Comparison of ENCODE assay signal across 25 cellular contexts in genomic region chr17:30238003-30238344, GRCh38. TPM values are rescaled to one million over a fixed set of nuclear protein-coding genes. Genes with fewer than 3 reads are reported as not detected.
DNase-seq lines count a peak whose midpoint lies in the region; ATAC-seq, FAIRE-seq and TF ChIP-seq lines count a peak whose summit lies in the region.
"Had no signal": no experiment of that assay in that cellular context is flagged by ENCODE, and none has a peak within 500 bp of the region (broad histone marks: within the 10 kb centered on the region; RNA-seq: fewer than 3 reads in every experiment).

No MANE protein-coding gene starts in this region.

- H3K9ac ChIP-seq in H1 (replicated peaks in 1 of 4; ENCODE audit: extremely low read depth in 1 of 4, low read depth in 3 of 4, low read length in 3 of 4), result no peak overlapping the region

- intact Hi-C loops in lower lobe of right lung (cut with DNase I), result no loop called here

- no peak overlapping the region for H2AFZ ChIP-seq in H1 (ENCODE audit: low read length)
- H2AFZ ChIP-seq: PC-9 had no signal

- H2BK120ac ChIP-seq in H1 (replicated peaks; ENCODE audit: low read depth, low read length), result no peak overlapping the region

- no peak overlapping the region for H2BK20ac ChIP-seq in H1 (ENCODE audit: low read length)

- H3K9me3 ChIP-seq in HEK293 (ENCODE audit: control insufficient read depth, insufficient read depth, low read depth, low read length) (no peaks in the 10 kb centered on the region), H1 (ENCODE audit: insufficient read depth in 2 of 2, low read depth in 1 of 2, low read length in 1 of 2) (peaks cover 5 to 8% of the 10 kb centered on the region in 2 experiments; a peak in 2 of 4 replicates), lower lobe of right lung (no peaks in the 10 kb centered on the region), thoracic aorta (no peaks in the 10 kb centered on the region)
- H3K9me3 ChIP-seq: ovary, right atrium auricular region had no signal

- H3K27ac ChIP-seq in HEK293 (ENCODE audit: extremely low read depth, low read depth, low read length) (no peak overlapping the region), H1 (ENCODE audit: low read depth, low read length) (no peak overlapping the region), lower lobe of right lung (peak overlapping the region; percentile 71), thoracic aorta (no peak overlapping the region)
- H3K27ac ChIP-seq: HL-60, ovary, PC-9, right atrium auricular region had no signal

- no peaks in the 10 kb centered on the region for H3K79me1 ChIP-seq in H1 (ENCODE audit: low read depth, low read length)

- WGBS in H1 (ENCODE audit: extremely low coverage in 1 of 2, insufficient coverage in 1 of 2, insufficient read length in 1 of 2, insufficient replicate concordance in 2 of 2, low coverage in 1 of 2, low lambda C conversion rate in 2 of 2, missing lambda C conversion rate in 1 of 2), 2 experiments, result 18% methylated on average over 5 of the region's 7 CpGs; no CpG with 5 or more reads in 1 of the 2 experiments

- H4K5ac ChIP-seq in H1 (ENCODE audit: insufficient read length, low read depth, low read length), result no peak overlapping the region

- no peak overlapping the region for H3K56ac ChIP-seq in H1 (replicated peaks; ENCODE audit: insufficient read length, low read depth, low read length)

- no peaks in the 10 kb centered on the region for H3K36me3 ChIP-seq in HEK293 (ENCODE audit: control insufficient read depth in 2 of 2, insufficient read depth in 1 of 2, low read length in 2 of 2)
- peaks cover 0 to 7% (median 0%) of the 10 kb centered on the region in 4 experiments; a peak in 1 of 8 replicates for H3K36me3 ChIP-seq in H1 (ENCODE audit: control insufficient read depth in 2 of 4, insufficient read depth in 4 of 4, low read length in 3 of 4)
- no peaks in the 10 kb centered on the region for H3K36me3 ChIP-seq in lower lobe of right lung
- H3K36me3 ChIP-seq in thoracic aorta, result no peaks in the 10 kb centered on the region
- H3K36me3 ChIP-seq: ovary, right atrium auricular region had no signal

- H4K20me1 ChIP-seq in H1 (replicated peaks in 1 of 2; ENCODE audit: control insufficient read depth in 1 of 2, insufficient read depth in 2 of 2, low read length in 2 of 2), result no peaks in the 10 kb centered on the region

- peaks cover 17% of the 10 kb centered on the region; the same call in 1 of the 2 replicates for H3K23me2 ChIP-seq in H1 (ENCODE audit: low read depth, low read length)

- H3K4me3 ChIP-seq in HEK293 (ENCODE audit: low read depth, low read length) (no peak overlapping the region), H1 (ENCODE audit: extremely low read depth in 1 of 4, insufficient read depth in 2 of 4, low read depth in 3 of 4, low read length in 4 of 4) (peak overlapping the region; percentile 10 to 59 (median 48); a peak in 7 of 8 replicates), lower lobe of right lung (peak overlapping the region; percentile 47), thoracic aorta (peak overlapping the region; percentile 31)
- H3K4me3 ChIP-seq: GM12878, ovary, PC-9, right atrium auricular region had no signal

- H3K4ac ChIP-seq in H1 (replicated peaks; ENCODE audit: insufficient read length, low read depth, low read length), result no peak overlapping the region

- no peak overlapping the region; the same call in 1 of the 2 replicates for H4K8ac ChIP-seq in H1 (ENCODE audit: extremely low read depth, insufficient read depth, low read length)

- POLR2A ChIA-PET in HEK293 (lab: Yijun Ruan, JAX) (no interaction called here), H1 (lab: Charles Lee; ENCODE audit: partially characterized antibody) (interaction anchor here (0.5 to 2.3 kb wide), 6 partner anchors 10 to 133 kb away, joined by 3 to 9 read pairs (median 3); partner anchors contain the start of gene BLMH)

- TF ChIP-seq RAD21 in H1 (IDR thresholded peaks at IDR 0.05 in 1 of 2, conservative IDR thresholded peaks at IDR 0.05 in 1 of 2; ENCODE audit: low read depth in 2 of 2, low read length in 2 of 2), result no peak

- DNase-seq in H1 (ENCODE audit: low read depth in 1 of 2, low spot score in 2 of 2) (no peak), lower lobe of right lung (no peak), thoracic aorta (ENCODE audit: low spot score) (no peak), COLO668 (lab: John Stamatoyannopoulos, UW; ENCODE audit: unreplicated experiment) (no peak)
- no peak for DNase-seq in activated CD4-positive, CD25-positive, alpha-beta regulatory T cell (lab: John Stamatoyannopoulos, UW)
- DNase-seq: activated CD4-positive, alpha-beta T cell treated with anti-CD3 and anti-CD28 coated beads for 4 hours; activated gamma-delta T cell treated with Interleukin-2 at 50 U/mL for 16 hours; activated T-cell treated with anti-CD3 and anti-CD28 coated beads, Interleukin-2, amount 50 U/mL, for 24 hours; C1 segment of cervical spinal cord; dermis blood vessel endothelial cell; NCI-H187 treated with DMSO at 0.1 percent for 48 hours; NCI-H526; NK-92 treated with Interleukin-12 subunit alpha and Interleukin-12 subunit beta, amount 100 ng/mL, for 24 hours; ovary; PC-9; stimulated activated CD4-positive, alpha-beta T cell treated with anti-CD3 and anti-CD28 coated beads, Interleukin-12 subunit alpha, Interleukin-12 subunit beta, amount 100 ng/mL, for 4 hours; stimulated activated CD4-positive, alpha-beta T cell treated with anti-CD3 and anti-CD28 coated beads, Interleukin-4, amount 100 ng/mL, for 1 hour had no signal

- H2BK5ac ChIP-seq in H1 (ENCODE audit: low read depth, low read length), result no peak overlapping the region

- CTCF ChIA-PET in HEK293 (lab: Yijun Ruan, JAX), result no interaction called here
- CTCF ChIA-PET in H1 (lab: Charles Lee; ENCODE audit: partially characterized antibody), result interaction anchor here (1.2 to 5.0 kb wide), 6 partner anchors 18 to 134 kb away, joined by 4 to 36 read pairs (median 11); no protein-coding TSS in a partner anchor

- no peak for FAIRE-seq in H1 (lab: Jason Lieb, UNC)
- FAIRE-seq: GM12878, urothelium cell line had no signal

- peak overlapping the region; percentile 10; the same call in 1 of the 2 replicates for H2BK15ac ChIP-seq in H1 (ENCODE audit: low read length)

- peak overlapping the region; percentile 67 to 95 for H3K4me2 ChIP-seq in H1 (ENCODE audit: insufficient read depth in 1 of 2, low read depth in 2 of 2, low read length in 2 of 2)
- H3K4me2 ChIP-seq: PC-9 had no signal

- H2AK5ac ChIP-seq in H1 (ENCODE audit: low read depth, low read length), result no peak overlapping the region

- H3K18ac ChIP-seq in H1 (ENCODE audit: extremely low read depth, low read length), result no peak overlapping the region

- no peak overlapping the region for H3K23ac ChIP-seq in H1 (ENCODE audit: insufficient read length)

- TF ChIP-seq CTCF in HEK293 (tag by site-specific recombination; IDR thresholded peaks at IDR 0.05) (no peak), H1 (IDR thresholded peaks at IDR 0.05; ENCODE audit: control extremely low read depth in 1 of 3, insufficient read depth in 1 of 3, low read depth in 1 of 3, low read length in 3 of 3) (no peak), lower lobe of right lung (IDR thresholded peaks at IDR 0.05) (no peak), thoracic aorta (IDR thresholded peaks at IDR 0.05) (no peak)

- H3K79me2 ChIP-seq in H1 (ENCODE audit: control insufficient read depth in 1 of 2, insufficient read depth in 2 of 2, low read length in 2 of 2), result no peaks in the 10 kb centered on the region

- H3K27me3 ChIP-seq in H1 (replicated peaks in 1 of 4; ENCODE audit: control insufficient read depth in 3 of 4, extremely low read depth in 1 of 4, insufficient read depth in 3 of 4, low read length in 3 of 4) (peaks cover 32 to 60% (median 56%) of the 10 kb centered on the region in 4 experiments), lower lobe of right lung (ENCODE audit: low read depth) (peaks cover 42% of the 10 kb centered on the region), thoracic aorta (replicated peaks; ENCODE audit: insufficient read depth) (peaks cover 3% of the 10 kb centered on the region)
- H3K27me3 ChIP-seq: ovary had no signal

- H2BK12ac ChIP-seq in H1 (ENCODE audit: low read depth, low read length), result 0 out of 2 replicates have a peak overlapping the region, but pooled peaks have one; percentile 23

- no peak for TF ChIP-seq EP300 in H1 (IDR thresholded peaks at IDR 0.05; ENCODE audit: borderline replicate concordance in 1 of 2, low read depth in 2 of 2, low read length in 2 of 2)

- no peak overlapping the region for H4K91ac ChIP-seq in H1 (replicated peaks; ENCODE audit: insufficient read length, low read length)

- ATAC-seq in lower lobe of right lung (no peak), thoracic aorta (ENCODE audit: insufficient number of reproducible peaks, low FRiP score, low read depth) (no peak), HG03342 (IDR thresholded peaks at IDR 0.05; ENCODE audit: unreplicated experiment) (no peak)
- ATAC-seq: GM12878, Right ventricle myocardium inferior had no signal

- H3K4me1 ChIP-seq in HEK293 (ENCODE audit: control insufficient read depth, insufficient read depth, low read length), result peaks cover 2% of the 10 kb centered on the region; the same call in 1 of the 2 replicates
- peaks cover 0 to 18% (median 15%) of the 10 kb centered on the region in 4 experiments; a peak in 5 of 7 replicates for H3K4me1 ChIP-seq in H1 (replicated peaks in 1 of 4; ENCODE audit: control insufficient read depth in 3 of 4, insufficient read depth in 4 of 4, low read length in 3 of 4)
- peaks cover 36% of the 10 kb centered on the region for H3K4me1 ChIP-seq in lower lobe of right lung
- H3K4me1 ChIP-seq in thoracic aorta (ENCODE audit: control insufficient read depth in 1 of 2, low read depth in 2 of 2), result peaks cover 17 to 31% of the 10 kb centered on the region in 2 donors

- no peak for TF ChIP-seq POLR2A in H1 (IDR thresholded peaks at IDR 0.05; ENCODE audit: control extremely low read depth in 1 of 2, low read depth in 2 of 2, low read length in 2 of 2)

- H3K14ac ChIP-seq in H1 (ENCODE audit: insufficient read length), result no peak overlapping the region

RNA-seq across cellular contexts. Expression of gene SLC6A4, which starts 2.5 kb away (rescaled TPM):
- total RNA-seq in H1 (2021; fragmentation: NEBNext Ultra II Directional; extraction: Animal tissue kit (Norgen Biotek cat#: 25700)), result 0.09 TPM in 1 of 2 replicates, not detected in the other
- 0.08 and 0.33 TPM in 2 replicates for polyA plus RNA-seq in H1 (2011; rRNA removed)
- polyA plus RNA-seq in H1 (2011; cell fraction: cytosol; rRNA removed), result 0.05 TPM
- polyA plus RNA-seq in H1 (2011; cell fraction: nucleus; rRNA removed), result 0.20 TPM
- 0.09 to 0.40 TPM (median 0.11 TPM) in 4 replicates for polyA plus RNA-seq in H1 (2012, experiment 1 of 2)
- polyA plus RNA-seq in H1 (2012, experiment 2 of 2), result 0.07 TPM
- polyA plus RNA-seq in H1 (2013, experiment 1 of 2), result 0.16 TPM
- polyA plus RNA-seq in H1 (2013, experiment 2 of 2), result 0.06 TPM
- polyA minus RNA-seq in H1 (2011; rRNA and poly(A)+ RNA removed), result 0.12 and 0.35 TPM in 2 replicates
- polyA minus RNA-seq in H1 (2011; cell fraction: cytosol; rRNA and poly(A)+ RNA removed), result 0.37 TPM
- not detected for polyA minus RNA-seq in H1 (2011; cell fraction: nucleus; rRNA and poly(A)+ RNA removed)
- total RNA-seq in lower lobe of right lung, result 140 TPM
- 10 to 100 TPM in 1 of 2 donors, 1 to 10 TPM in 1; 1.6 to 15.2 TPM for total RNA-seq in thoracic aorta
- total RNA-seq: mesenteric fat pad, PC-9 had no signal

RNA-seq across cellular contexts. Expression of gene BLMH, which starts 53.8 kb away (rescaled TPM):
- 74.3 and 75.3 TPM in 2 replicates for total RNA-seq in H1 (2021; fragmentation: NEBNext Ultra II Directional; extraction: Animal tissue kit (Norgen Biotek cat#: 25700))
- polyA plus RNA-seq in H1 (2011; rRNA removed), result 17.4 and 18.2 TPM in 2 replicates
- 28.5 TPM for polyA plus RNA-seq in H1 (2011; cell fraction: cytosol; rRNA removed)
- 20.8 TPM for polyA plus RNA-seq in H1 (2011; cell fraction: nucleus; rRNA removed)
- 56.2 to 61.6 TPM (median 58.9 TPM) in 4 replicates for polyA plus RNA-seq in H1 (2012, experiment 1 of 2)
- 9.5 TPM for polyA plus RNA-seq in H1 (2012, experiment 2 of 2)
- 37.4 TPM for polyA plus RNA-seq in H1 (2013, experiment 1 of 2)
- 37.7 TPM for polyA plus RNA-seq in H1 (2013, experiment 2 of 2)
- 22.4 and 28.0 TPM in 2 replicates for polyA minus RNA-seq in H1 (2011; rRNA and poly(A)+ RNA removed)
- 30.7 TPM for polyA minus RNA-seq in H1 (2011; cell fraction: cytosol; rRNA and poly(A)+ RNA removed)
- polyA minus RNA-seq in H1 (2011; cell fraction: nucleus; rRNA and poly(A)+ RNA removed), result 47.4 TPM
- total RNA-seq in lower lobe of right lung, result 27.4 TPM
- total RNA-seq in thoracic aorta, result 10 to 100 TPM; 21.5 to 34.6 TPM

Comparison
In these comparisons a context has a peak if more than half of its experiments do, and no peak if none do; other contexts are left out.
1. Of the 6 proteins assayed by ChIP-seq in both HEK293 and H1: peak only in HEK293: SP2; only in H1: none; in both: none; in neither: 5.